ENCODE assay signal across 10 cellular contexts in the genomic region with DNA sequence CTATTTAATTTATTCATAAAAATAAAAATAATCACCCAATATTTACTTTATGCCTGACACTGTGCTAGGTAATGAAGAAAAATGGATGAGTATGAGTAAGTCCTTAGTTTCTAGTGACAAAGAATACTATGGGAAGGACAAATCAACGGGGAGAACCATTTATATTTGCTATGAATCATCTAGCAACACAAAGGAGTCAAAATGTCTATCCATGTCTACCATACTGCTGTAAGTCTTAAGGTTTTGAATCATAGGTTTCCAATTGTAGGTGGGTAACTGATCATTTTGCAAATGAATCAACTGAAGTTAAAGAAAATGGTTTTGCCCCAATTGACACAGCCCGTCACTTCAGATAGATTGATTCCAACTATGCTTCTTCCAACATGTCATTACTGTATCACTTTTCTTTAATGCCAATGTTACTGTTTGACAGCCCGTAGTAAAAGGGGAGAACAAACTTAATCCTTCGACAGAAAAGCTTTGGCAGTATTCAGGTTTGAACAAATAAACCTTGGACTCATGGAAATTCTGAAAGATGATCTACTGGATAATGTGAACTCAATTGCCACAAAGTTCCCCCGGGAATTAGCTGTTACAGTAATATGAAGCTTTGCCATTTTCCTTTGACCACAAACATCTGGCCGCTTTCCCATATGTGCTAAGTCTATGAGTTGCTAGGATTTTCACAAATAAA. TPM values are rescaled to one million over a fixed set of nuclear protein-coding genes. Genes with fewer than 3 reads are reported as not detected.
DNase-seq lines count a peak whose midpoint lies in the region; ATAC-seq and TF ChIP-seq lines count a peak whose summit lies in the region.
"Had no signal": no experiment of that assay in that cellular context is flagged by ENCODE, and none has a peak within 500 bp of the region (broad histone marks: within the 10 kb centered on the region; RNA-seq: fewer than 3 reads in every experiment).

No MANE protein-coding gene starts in this region.

- no peak for TF ChIP-seq CTCF in A673 (conservative IDR thresholded peaks at IDR 0.05; ENCODE audit: low read depth, low read length)
- TF ChIP-seq CTCF in PC-3 (conservative IDR thresholded peaks at IDR 0.05; ENCODE audit: low read depth, low read length) = no peak
- TF ChIP-seq CTCF in fibroblast of the aortic adventitia (IDR thresholded peaks at IDR 0.05; ENCODE audit: insufficient read depth, low read length) = no peak

- CTCF ChIA-PET in A673 (lab: Charles Lee) (no interaction called here), HEK293T (lab: Yijun Ruan, JAX) (interaction anchor here (0.7 to 1.3 kb wide), 3 partner anchors 8 to 46 kb away, joined by 3 to 9 read pairs (median 3); no protein-coding TSS in a partner anchor), PC-3 (lab: Charles Lee) (interaction anchor here (0.6 kb wide), 1 partner anchor 46 kb away, joined by 4 read pairs; no protein-coding TSS in a partner anchor)
- CTCF ChIA-PET in activated CD8-positive, alpha-beta T cell treated with anti-CD3 and anti-CD28 coated beads, Interleukin-2, amount 10 ng/mL, durations not matched to agents 7 days and 5 days (lab: Charles Lee) = no interaction called here

- no peaks in the 10 kb centered on the region for H3K9me3 Mint-ChIP-seq in activated CD8-positive, alpha-beta T cell treated with anti-CD3 and anti-CD28 coated beads, Interleukin-2, amount 10 ng/mL, durations not matched to agents 7 days and 5 days (ENCODE audit: insufficient read depth)
- no peaks in the 10 kb centered on the region for H3K9me3 Mint-ChIP-seq in T-helper 2 cell treated with Interferon-gamma antibody and Interleukin-4, amounts not matched to agents 5 μg/mL and 100 μg/mL, for 36 hours
- H3K9me3 Mint-ChIP-seq: CD8-positive, alpha-beta memory T cell had no signal

- no peaks in the 10 kb centered on the region for H3K36me3 Mint-ChIP-seq in activated CD8-positive, alpha-beta T cell treated with anti-CD3 and anti-CD28 coated beads, Interleukin-2, amount 10 ng/mL, durations not matched to agents 7 days and 5 days (ENCODE audit: low read depth)
- H3K36me3 Mint-ChIP-seq in T-helper 2 cell treated with Interferon-gamma antibody and Interleukin-4, amounts not matched to agents 5 μg/mL and 100 μg/mL, for 36 hours (ENCODE audit: low read depth) = no peaks in the 10 kb centered on the region
- H3K36me3 Mint-ChIP-seq: CD8-positive, alpha-beta memory T cell had no signal

- H3K4me2 ChIP-seq in PC-3 (ENCODE audit: low read length) (peak overlapping the region; percentile 72), Karpas-422 (ENCODE audit: low read depth, low read length, poor library complexity, severe bottlenecking) (no peak overlapping the region)

- BruUV-seq in A673 (replicated peaks; lab: Mats Ljungman, UMichigan) (no TSS peak), PC-3 (replicated peaks; lab: Mats Ljungman, UMichigan) (no TSS peak)

- H3K27ac ChIP-seq in A673 (ENCODE audit: low read depth, low read length, poor library complexity, severe bottlenecking) = no peak overlapping the region
- H3K27ac ChIP-seq in PC-3 (ENCODE audit: low read length) = peak overlapping the region; percentile 98
- no peak overlapping the region for H3K27ac ChIP-seq in Karpas-422 (ENCODE audit: low read length)

- intact Hi-C loops in A673 (cut with micrococcal nuclease; ENCODE audit: unreplicated experiment) (no loop called here), PC-3 (cut with micrococcal nuclease) (loop anchor here (2.0 to 5.0 kb wide), 2 partner anchors 46 to 84 kb away; a partner anchor contains a TSS)

- peaks cover 10% of the 10 kb centered on the region for H3K4me1 ChIP-seq in A673 (ENCODE audit: insufficient read depth, low read length, poor library complexity, severe bottlenecking)
- H3K4me1 ChIP-seq in PC-3 (ENCODE audit: insufficient read depth, low read length) = peaks cover 22% of the 10 kb centered on the region
- peaks cover 14% of the 10 kb centered on the region for H3K4me1 ChIP-seq in Karpas-422 (ENCODE audit: low read length)

- H3K36me3 ChIP-seq in A673 (ENCODE audit: insufficient read depth, low read length, poor library complexity, severe bottlenecking) (no peaks in the 10 kb centered on the region), PC-3 (ENCODE audit: low read depth, low read length) (no peaks in the 10 kb centered on the region), Karpas-422 (ENCODE audit: insufficient read depth, low read length) (no peaks in the 10 kb centered on the region)

- H2AFZ ChIP-seq in PC-3 (ENCODE audit: low read length) = peak overlapping the region; percentile 49
- H2AFZ ChIP-seq in Karpas-422 (ENCODE audit: low read length) = no peak overlapping the region

- peak overlapping the region; percentile 78 for H3K9ac ChIP-seq in PC-3 (ENCODE audit: low read length)
- no peak overlapping the region for H3K9ac ChIP-seq in Karpas-422 (ENCODE audit: low read length)

- H4K20me1 ChIP-seq in PC-3 (ENCODE audit: low read length) (no peaks in the 10 kb centered on the region), Karpas-422 (ENCODE audit: insufficient read depth, low read depth, low read length) (no peaks in the 10 kb centered on the region)

- H3F3A ChIP-seq in PC-3 (ENCODE audit: low read length, unreplicated experiment) = peaks cover 6% of the 10 kb centered on the region

- H3K9me3 ChIP-seq in A673 (ENCODE audit: low read depth, low read length, poor library complexity, severe bottlenecking) (no peaks in the 10 kb centered on the region), PC-3 (ENCODE audit: low read length) (no peaks in the 10 kb centered on the region), Karpas-422 (ENCODE audit: low read length) (no peaks in the 10 kb centered on the region)

- POLR2A ChIA-PET in A673 (lab: Charles Lee; ENCODE audit: low non-redundant PET) (no interaction called here), HEK293T (lab: Yijun Ruan, JAX) (no interaction called here), PC-3 (lab: Charles Lee; ENCODE audit: unreplicated experiment) (interaction anchor here (0.6 to 0.7 kb wide), 2 partner anchors 46 to 47 kb away, joined by 5 to 6 read pairs; a partner anchor contains a TSS)
- POLR2A ChIA-PET in activated CD8-positive, alpha-beta T cell treated with anti-CD3 and anti-CD28 coated beads, Interleukin-2, amount 10 ng/mL, durations not matched to agents 7 days and 5 days (lab: Charles Lee) = no interaction called here

- H3K27ac Mint-ChIP-seq in activated CD8-positive, alpha-beta T cell treated with anti-CD3 and anti-CD28 coated beads, Interleukin-2, amount 10 ng/mL, durations not matched to agents 7 days and 5 days = no peak overlapping the region
- H3K27ac Mint-ChIP-seq in T-helper 2 cell treated with Interferon-gamma antibody and Interleukin-4, amounts not matched to agents 5 μg/mL and 100 μg/mL, for 36 hours = no peak overlapping the region
- H3K27ac Mint-ChIP-seq: CD8-positive, alpha-beta memory T cell had no signal

- DNase-seq in A673 (ENCODE audit: low spot score) (peak; percentile 77), HEK293T (ENCODE audit: extremely low spot score) (no peak), PC-3 (peak; percentile 92), fibroblast of the aortic adventitia (ENCODE audit: low read depth) (peak; percentile 97), Karpas-422 (no peak)
- no peak for DNase-seq in activated CD8-positive, alpha-beta T cell treated with anti-CD3 and anti-CD28 coated beads, Interleukin-2, amount 10 ng/mL, durations not matched to agents 7 days and 5 days
- no peak for DNase-seq in T-helper 2 cell treated with Interferon-gamma antibody and Interleukin-4, amounts not matched to agents 5 μg/mL and 100 μg/mL, for 36 hours (ENCODE audit: low spot score)
- DNase-seq: activated CD8-positive, alpha-beta memory T cell treated with anti-CD3 and anti-CD28 coated beads, Interleukin-2, amount 50 U/mL, for 48 hours; CD8-positive, alpha-beta memory T cell had no signal

- H3K9me2 ChIP-seq in PC-3 (replicated peaks; ENCODE audit: low read length) = no peaks in the 10 kb centered on the region
- no peaks in the 10 kb centered on the region for H3K9me2 ChIP-seq in Karpas-422 (replicated peaks; ENCODE audit: insufficient read depth, low read length)

- no peak overlapping the region for H3K4me3 Mint-ChIP-seq in activated CD8-positive, alpha-beta T cell treated with anti-CD3 and anti-CD28 coated beads, Interleukin-2, amount 10 ng/mL, durations not matched to agents 7 days and 5 days
- H3K4me3 Mint-ChIP-seq in T-helper 2 cell treated with Interferon-gamma antibody and Interleukin-4, amounts not matched to agents 5 μg/mL and 100 μg/mL, for 36 hours = no peak overlapping the region
- H3K4me3 Mint-ChIP-seq: CD8-positive, alpha-beta memory T cell had no signal

- H3K4me1 Mint-ChIP-seq in activated CD8-positive, alpha-beta T cell treated with anti-CD3 and anti-CD28 coated beads, Interleukin-2, amount 10 ng/mL, durations not matched to agents 7 days and 5 days (ENCODE audit: low read depth) = peaks cover 2% of the 10 kb centered on the region
- no peaks in the 10 kb centered on the region for H3K4me1 Mint-ChIP-seq in T-helper 2 cell treated with Interferon-gamma antibody and Interleukin-4, amounts not matched to agents 5 μg/mL and 100 μg/mL, for 36 hours (ENCODE audit: low read depth)
- H3K4me1 Mint-ChIP-seq: CD8-positive, alpha-beta memory T cell had no signal

- ATAC-seq in PC-3 = peak; percentile 87
- no peak for ATAC-seq in activated CD8-positive, alpha-beta T cell treated with anti-CD3 and anti-CD28 coated beads, Interleukin-2, amount 10 ng/mL, durations not matched to agents 7 days and 5 days
- ATAC-seq in HG03139 (IDR thresholded peaks at IDR 0.05; ENCODE audit: unreplicated experiment) = no peak

- no peaks in the 10 kb centered on the region for H3K27me3 ChIP-seq in A673 (replicated peaks; ENCODE audit: insufficient read depth, low read depth, low read length, poor library complexity)
- no peaks in the 10 kb centered on the region for H3K27me3 ChIP-seq in PC-3 (ENCODE audit: low read length)
- no peaks in the 10 kb centered on the region for H3K27me3 ChIP-seq in Karpas-422 (ENCODE audit: low read length)

- H3K79me2 ChIP-seq in PC-3 (ENCODE audit: low read length) (no peaks in the 10 kb centered on the region), Karpas-422 (ENCODE audit: low read length) (no peaks in the 10 kb centered on the region)

- H3K27me3 Mint-ChIP-seq in activated CD8-positive, alpha-beta T cell treated with anti-CD3 and anti-CD28 coated beads, Interleukin-2, amount 10 ng/mL, durations not matched to agents 7 days and 5 days (ENCODE audit: low read depth) = peaks cover 2% of the 10 kb centered on the region
- no peaks in the 10 kb centered on the region for H3K27me3 Mint-ChIP-seq in T-helper 2 cell treated with Interferon-gamma antibody and Interleukin-4, amounts not matched to agents 5 μg/mL and 100 μg/mL, for 36 hours (ENCODE audit: low read depth)

- H3K4me3 ChIP-seq in A673 (ENCODE audit: low read depth, low read length, poor library complexity, severe bottlenecking) = no peak overlapping the region
- H3K4me3 ChIP-seq in PC-3 (ENCODE audit: low read length) = peak overlapping the region; percentile 48
- H3K4me3 ChIP-seq in fibroblast of the aortic adventitia (ENCODE audit: low read depth, low read length) = no peak overlapping the region
- no peak overlapping the region for H3K4me3 ChIP-seq in Karpas-422 (ENCODE audit: low read length)

RNA-seq across cellular contexts. Expression of a gene that starts 3.2 kb away (rescaled TPM):
- 0.70 and 1.0 TPM in 2 replicates for total RNA-seq in A673 (2021)
- total RNA-seq in PC-3 (2014; rRNA removed) = not detected in 2 replicates
- 1.5 and 1.8 TPM in 2 replicates for total RNA-seq in fibroblast of the aortic adventitia (ENCODE audit: low replicate concordance)
- total RNA-seq in activated CD8-positive, alpha-beta T cell treated with anti-CD3 and anti-CD28 coated beads, Interleukin-2, amount 10 ng/mL, durations not matched to agents 7 days and 5 days = not detected
- total RNA-seq in Karpas-422 (2014; rRNA removed; shearing (Covaris generic); ENCODE audit: low replicate concordance) = 2.0 TPM in 1 of 2 replicates, not detected in the other
- total RNA-seq: CD8-positive, alpha-beta memory T cell had no signal

RNA-seq across cellular contexts. Expression of a gene that starts 40.6 kb away (rescaled TPM):
- total RNA-seq in A673 (2021) = not detected in 2 replicates
- not detected in 2 replicates for total RNA-seq in PC-3 (2014; rRNA removed)
- total RNA-seq in fibroblast of the aortic adventitia (ENCODE audit: low replicate concordance) = not detected in 2 replicates
- total RNA-seq in activated CD8-positive, alpha-beta T cell treated with anti-CD3 and anti-CD28 coated beads, Interleukin-2, amount 10 ng/mL, durations not matched to agents 7 days and 5 days = not detected
- not detected in 2 replicates for total RNA-seq in Karpas-422 (2014; rRNA removed; shearing (Covaris generic); ENCODE audit: low replicate concordance)
- total RNA-seq: CD8-positive, alpha-beta memory T cell had no signal

RNA-seq across cellular contexts. Expression of a gene that starts 47.0 kb away (rescaled TPM):
- 1.4 and 1.9 TPM in 2 replicates for total RNA-seq in A673 (2021)
- 1.6 and 2.8 TPM in 2 replicates for total RNA-seq in PC-3 (2014; rRNA removed)
- total RNA-seq in fibroblast of the aortic adventitia (ENCODE audit: low replicate concordance) = 12.5 and 17.4 TPM in 2 replicates
- 1 to 10 TPM; 2.3 to 2.4 TPM for total RNA-seq in activated CD8-positive, alpha-beta T cell treated with anti-CD3 and anti-CD28 coated beads, Interleukin-2, amount 10 ng/mL, durations not matched to agents 7 days and 5 days
- total RNA-seq in Karpas-422 (2014; rRNA removed; shearing (Covaris generic); ENCODE audit: low replicate concordance) = 8.0 and 18.9 TPM in 2 replicates

Comparison
In these comparisons a context has a peak if more than half of its experiments do, and no peak if none do; other contexts are left out.
1. DNase-seq: peak in A673 (single experiment), PC-3 (single experiment) and fibroblast of the aortic adventitia (single experiment); none in HEK293T (single experiment), activated CD8-positive, alpha-beta T cell treated with anti-CD3 and anti-CD28 coated beads, Interleukin-2, amount 10 ng/mL, durations not matched to agents 7 days and 5 days (single experiment), Karpas-422 (single experiment) and T-helper 2 cell treated with Interferon-gamma antibody and Interleukin-4, amounts not matched to agents 5 μg/mL and 100 μg/mL, for 36 hours (single experiment).
2. CTCF ChIA-PET loops: an anchor here in HEK293T (0.7 to 1.3 kb wide) and PC-3 (0.6 kb wide); none called in A673 and activated CD8-positive, alpha-beta T cell treated with anti-CD3 and anti-CD28 coated beads, Interleukin-2, amount 10 ng/mL, durations not matched to agents 7 days and 5 days.